ENCODE assay signal across 10 cellular contexts in the genomic region with DNA sequence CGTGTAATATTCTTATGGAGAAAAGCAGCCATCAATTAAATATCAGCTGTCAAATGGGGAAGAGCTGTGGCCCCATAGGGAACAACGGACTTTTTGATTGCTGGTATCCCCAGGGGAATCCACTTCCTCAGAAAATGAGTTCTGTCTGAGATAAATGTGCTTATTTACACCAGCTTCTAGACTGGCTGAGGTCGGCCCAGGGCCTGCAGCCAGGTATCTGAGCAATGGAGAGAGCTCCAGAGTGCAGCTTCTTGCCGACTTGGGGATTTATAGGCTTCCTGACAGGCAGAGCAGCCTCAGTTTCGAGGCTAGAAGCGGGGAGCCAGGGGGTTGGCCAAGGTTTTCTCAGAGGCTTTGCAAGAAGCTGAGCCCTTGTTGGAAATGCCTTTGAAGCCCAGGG.
DNase-seq lines count a peak whose midpoint lies in the region; ATAC-seq, FAIRE-seq and TF ChIP-seq lines count a peak whose summit lies in the region.
"Had no signal": no experiment of that assay in that cellular context is flagged by ENCODE, and none has a peak within 500 bp of the region (broad histone marks: within the 10 kb centered on the region; RNA-seq: fewer than 3 reads in every experiment).

No MANE protein-coding gene starts in this region.

- no peaks in the 10 kb centered on the region for H3K9me3 ChIP-seq in Peyer's patch

- no peak for TF ChIP-seq POLR2A in Peyer's patch (IDR thresholded peaks at IDR 0.05)

- no peaks in the 10 kb centered on the region for H3K9me3 Mint-ChIP-seq in Calu3 (ENCODE audit: low read depth, unreplicated experiment)
- H3K9me3 Mint-ChIP-seq: type B pancreatic cell had no signal

- CTCF ChIA-PET in Calu3 (lab: Charles Lee): no interaction called here

- H3K36me3 ChIP-seq in Peyer's patch: no peaks in the 10 kb centered on the region

- no peak for FAIRE-seq in urothelium cell line (lab: Jason Lieb, UNC)

- H3K4me1 Mint-ChIP-seq in Calu3 (ENCODE audit: low read depth, unreplicated experiment): peaks cover 54% of the 10 kb centered on the region

- H3K4me3 Mint-ChIP-seq in Calu3 (ENCODE audit: low read depth, unreplicated experiment): no peak overlapping the region
- H3K4me3 Mint-ChIP-seq: type B pancreatic cell had no signal

- no peak overlapping the region for H3K4me3 ChIP-seq in Peyer's patch

- BruUV-seq in Calu3 (replicated peaks; lab: Mats Ljungman, UMichigan): no TSS peak

- H3K36me3 Mint-ChIP-seq in Calu3 (ENCODE audit: insufficient read depth, unreplicated experiment): peaks cover 8% of the 10 kb centered on the region
- H3K36me3 Mint-ChIP-seq: type B pancreatic cell had no signal

- TF ChIP-seq CTCF in Calu3 (IDR thresholded peaks at IDR 0.05; ENCODE audit: unreplicated experiment) (no peak), Peyer's patch (IDR thresholded peaks at IDR 0.05) (no peak)

- H3K4me1 ChIP-seq in Peyer's patch: peaks cover 0 to 56% (median 28%) of the 10 kb centered on the region in 4 donors

- H3K27ac Mint-ChIP-seq in Calu3 (ENCODE audit: unreplicated experiment): peak overlapping the region; percentile 48

- H3K27me3 ChIP-seq in Peyer's patch: no peaks in the 10 kb centered on the region

- H3K27me3 Mint-ChIP-seq in Calu3 (ENCODE audit: unreplicated experiment): peaks cover 9% of the 10 kb centered on the region

- peak overlapping the region; percentile 58 to 94 (median 83) for H3K27ac ChIP-seq in Peyer's patch

- DNase-seq in Calu3 (no peak), Peyer's patch (peak in 1 of 3 donors; percentile 50), foreskin melanocyte (peak; percentile 52), sciatic nerve (ENCODE audit: low spot score) (no peak), urothelium cell line (ENCODE audit: low spot score) (no peak), NCI-H345 treated with DMSO at 0.1 percent for 48 hours (lab: John Stamatoyannopoulos, UW; ENCODE audit: unreplicated experiment) (no peak)
- DNase-seq: NCI-H1694 treated with DMSO at 0.1 percent for 48 hours had no signal

- intact Hi-C loops in Calu3 (cut with micrococcal nuclease; ENCODE audit: unreplicated experiment): loop anchor here (5.0 kb wide), 1 partner anchor 46 kb away; no protein-coding TSS in a partner anchor
- intact Hi-C loops in sciatic nerve (cut with DNase I): no loop called here

- ATAC-seq in sciatic nerve: peak; percentile 20
- no peak for ATAC-seq in HG03108 (IDR thresholded peaks at IDR 0.05; ENCODE audit: unreplicated experiment)
- no peak for ATAC-seq in HG03095 (IDR thresholded peaks at IDR 0.05; ENCODE audit: unreplicated experiment)
